Comparison of ENCODE assay signal across 1 cellular context in the genomic region with DNA sequence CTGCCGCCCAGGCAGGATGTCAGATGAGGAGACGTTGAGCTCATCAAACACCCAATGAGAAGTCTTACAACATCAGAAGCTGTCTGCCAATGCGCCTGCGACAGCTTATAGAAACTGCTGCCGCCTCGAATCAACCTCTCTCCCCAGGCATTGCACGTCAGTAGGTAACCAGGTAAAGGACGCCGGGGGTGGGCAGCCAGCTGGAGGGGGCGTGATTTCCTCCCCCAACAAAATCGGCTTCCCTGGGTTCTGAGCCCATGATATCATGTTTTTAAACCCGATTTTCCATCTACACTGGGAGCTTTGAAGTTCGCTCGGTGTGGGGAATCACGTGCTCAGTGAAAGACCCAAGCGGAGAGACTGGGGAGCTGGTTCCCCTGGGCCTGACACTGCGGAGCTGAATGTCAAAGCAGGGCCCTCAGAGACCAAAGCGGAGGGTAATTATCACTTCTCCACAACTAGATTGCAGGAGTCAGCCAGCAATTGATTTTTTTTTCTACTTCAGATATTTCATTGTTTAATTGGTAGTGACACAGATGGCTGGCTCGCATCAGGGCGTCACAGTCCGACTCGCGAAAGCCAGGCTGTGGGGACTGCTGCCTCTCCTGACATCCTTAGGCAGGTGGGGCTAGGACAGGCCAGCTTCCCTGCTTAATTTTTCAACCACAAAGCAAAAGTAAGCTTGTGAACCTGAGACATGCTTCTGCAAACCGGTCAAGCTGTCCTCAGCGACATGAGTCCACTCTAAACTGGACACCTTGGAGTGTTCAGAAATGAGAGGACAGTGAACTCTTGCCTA.
TF ChIP-seq lines count a peak whose summit lies in the region.

No MANE protein-coding gene starts in this region.

TF ChIP-seq in SK-N-SH treated with all-trans-retinoic acid at 6 μM for 48 hours, 23 proteins besides CTCF, POLR2A, EP300 and RAD21 (continued from another document):
- TF ChIP-seq, protein P1, sequence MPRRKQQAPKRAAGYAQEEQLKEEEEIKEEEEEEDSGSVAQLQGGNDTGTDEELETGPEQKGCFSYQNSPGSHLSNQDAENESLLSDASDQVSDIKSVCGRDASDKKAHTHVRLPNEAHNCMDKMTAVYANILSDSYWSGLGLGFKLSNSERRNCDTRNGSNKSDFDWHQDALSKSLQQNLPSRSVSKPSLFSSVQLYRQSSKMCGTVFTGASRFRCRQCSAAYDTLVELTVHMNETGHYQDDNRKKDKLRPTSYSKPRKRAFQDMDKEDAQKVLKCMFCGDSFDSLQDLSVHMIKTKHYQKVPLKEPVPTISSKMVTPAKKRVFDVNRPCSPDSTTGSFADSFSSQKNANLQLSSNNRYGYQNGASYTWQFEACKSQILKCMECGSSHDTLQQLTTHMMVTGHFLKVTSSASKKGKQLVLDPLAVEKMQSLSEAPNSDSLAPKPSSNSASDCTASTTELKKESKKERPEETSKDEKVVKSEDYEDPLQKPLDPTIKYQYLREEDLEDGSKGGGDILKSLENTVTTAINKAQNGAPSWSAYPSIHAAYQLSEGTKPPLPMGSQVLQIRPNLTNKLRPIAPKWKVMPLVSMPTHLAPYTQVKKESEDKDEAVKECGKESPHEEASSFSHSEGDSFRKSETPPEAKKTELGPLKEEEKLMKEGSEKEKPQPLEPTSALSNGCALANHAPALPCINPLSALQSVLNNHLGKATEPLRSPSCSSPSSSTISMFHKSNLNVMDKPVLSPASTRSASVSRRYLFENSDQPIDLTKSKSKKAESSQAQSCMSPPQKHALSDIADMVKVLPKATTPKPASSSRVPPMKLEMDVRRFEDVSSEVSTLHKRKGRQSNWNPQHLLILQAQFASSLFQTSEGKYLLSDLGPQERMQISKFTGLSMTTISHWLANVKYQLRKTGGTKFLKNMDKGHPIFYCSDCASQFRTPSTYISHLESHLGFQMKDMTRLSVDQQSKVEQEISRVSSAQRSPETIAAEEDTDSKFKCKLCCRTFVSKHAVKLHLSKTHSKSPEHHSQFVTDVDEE (CRISPR knock-in tag; IDR thresholded peaks at IDR 0.05): no peak
- no peak for TF ChIP-seq TCF4 (CRISPR knock-in tag; IDR thresholded peaks at IDR 0.05; ENCODE audit: borderline replicate concordance)
- TF ChIP-seq ISL1 (CRISPR knock-in tag; IDR thresholded peaks at IDR 0.05): no peak
